Comparison of ENCODE assay signal across 22 cellular contexts in the genomic region with DNA sequence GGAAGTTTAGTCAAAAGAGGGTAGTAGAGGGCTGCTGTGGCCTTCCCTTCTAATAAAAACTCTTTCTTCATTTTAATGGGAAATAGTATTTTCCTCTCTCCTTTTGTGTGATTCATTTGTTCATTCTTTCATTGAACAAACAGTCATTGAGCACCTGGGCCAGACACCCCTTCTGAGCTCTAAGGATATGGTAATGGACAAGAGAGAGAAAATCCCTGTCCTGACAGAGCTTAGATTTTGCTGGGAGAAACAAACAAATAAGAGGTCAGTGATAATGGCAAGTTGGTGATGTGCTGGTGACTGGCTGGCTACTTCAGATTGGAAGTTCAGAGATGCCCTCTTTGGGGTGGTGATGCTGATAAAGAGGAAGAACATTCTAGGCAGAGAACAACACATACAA. TPM values are rescaled to one million over a fixed set of nuclear protein-coding genes. Genes with fewer than 3 reads are reported as not detected.
DNase-seq lines count a peak whose midpoint lies in the region; ATAC-seq and TF ChIP-seq lines count a peak whose summit lies in the region.
"Had no signal": no experiment of that assay in that cellular context is flagged by ENCODE, and none has a peak within 500 bp of the region (broad histone marks: within the 10 kb centered on the region; RNA-seq: fewer than 3 reads in every experiment).

No MANE protein-coding gene starts in this region.

- intact Hi-C loops in natural killer cell (cut with micrococcal nuclease): no loop called here

- peaks cover 51% of the 10 kb centered on the region for H3K36me3 Mint-ChIP-seq in CD4-positive, CD25-positive, alpha-beta regulatory T cell
- H3K36me3 Mint-ChIP-seq in CD8-positive, alpha-beta memory T cell: peaks cover 36 to 58% (median 41%) of the 10 kb centered on the region in 3 donors
- H3K36me3 Mint-ChIP-seq in activated naive CD8-positive, alpha-beta T cell: peaks cover 35% of the 10 kb centered on the region
- H3K36me3 Mint-ChIP-seq in natural killer cell: no peaks in the 10 kb centered on the region

- H3K4me1 Mint-ChIP-seq in CD4-positive, CD25-positive, alpha-beta regulatory T cell: peaks cover 52 to 83% (median 70%) of the 10 kb centered on the region in 4 donors
- peaks cover 79 to 92% (median 90%) of the 10 kb centered on the region in 3 donors for H3K4me1 Mint-ChIP-seq in CD8-positive, alpha-beta memory T cell
- H3K4me1 Mint-ChIP-seq in activated naive CD8-positive, alpha-beta T cell (ENCODE audit: low read depth): peaks cover 79% of the 10 kb centered on the region
- H3K4me1 Mint-ChIP-seq in natural killer cell: peaks cover 73 to 75% of the 10 kb centered on the region in 2 donors

- DNase-seq in CD4-positive, CD25-positive, alpha-beta regulatory T cell: no peak
- no peak for DNase-seq in CD8-positive, alpha-beta memory T cell
- no peak for DNase-seq in natural killer cell
- no peak for DNase-seq in stimulated activated CD4-positive, alpha-beta T cell treated with anti-CD3 and anti-CD28 coated beads, Interleukin-1b, Interleukin-23, amount 100 ng/mL, for 48 hours
- no peak for DNase-seq in NCI-H526 (lab: John Stamatoyannopoulos, UW)
- DNase-seq in DMS 273 (lab: John Stamatoyannopoulos, UW; ENCODE audit: unreplicated experiment): no peak
- DNase-seq: adrenal gland; body of pancreas; DMS 273 treated with DMSO at 0.1 percent for 48 hours; left ventricle myocardium inferior; mesendoderm; MM.1S; NCI-H2081; NCI-H226; small intestine; stimulated activated CD8-positive, alpha-beta memory T cell treated with anti-CD3 and anti-CD28 coated beads, Interleukin-4, amount 100 ng/mL, for 48 hours had no signal

- H3K27me3 Mint-ChIP-seq in CD4-positive, CD25-positive, alpha-beta regulatory T cell: no peaks in the 10 kb centered on the region
- no peaks in the 10 kb centered on the region for H3K27me3 Mint-ChIP-seq in CD8-positive, alpha-beta memory T cell
- H3K27me3 Mint-ChIP-seq in activated naive CD8-positive, alpha-beta T cell: no peaks in the 10 kb centered on the region
- no peaks in the 10 kb centered on the region for H3K27me3 Mint-ChIP-seq in natural killer cell (ENCODE audit: low read depth in 2 of 2)

- peaks cover 65% of the 10 kb centered on the region for H3K4me1 ChIP-seq in CD4-positive, CD25-positive, alpha-beta regulatory T cell (ENCODE audit: control insufficient read depth, insufficient read depth, low read length, poor library complexity, severe bottlenecking)
- peaks cover 76% of the 10 kb centered on the region for H3K4me1 ChIP-seq in CD8-positive, alpha-beta memory T cell (ENCODE audit: insufficient read depth, low read length)
- H3K4me1 ChIP-seq: adrenal gland, BLaER1, body of pancreas, SJSA1 had no signal

- peak overlapping the region in 2 of 3 donors; percentile 71 to 90 for H3K27ac Mint-ChIP-seq in CD4-positive, CD25-positive, alpha-beta regulatory T cell
- H3K27ac Mint-ChIP-seq in CD8-positive, alpha-beta memory T cell: peak overlapping the region; percentile 55 to 96 (median 83)
- peak overlapping the region; percentile 85 for H3K27ac Mint-ChIP-seq in activated naive CD8-positive, alpha-beta T cell
- peak overlapping the region; percentile 29 to 57 for H3K27ac Mint-ChIP-seq in natural killer cell

- no peak for TF ChIP-seq CTCF in natural killer cell (IDR thresholded peaks at IDR 0.05)

- peak overlapping the region in 2 of 4 donors; percentile 12 to 20 for H3K4me3 Mint-ChIP-seq in CD4-positive, CD25-positive, alpha-beta regulatory T cell
- peak overlapping the region in 5 of 7 donors; percentile 1 to 66 (median 42) for H3K4me3 Mint-ChIP-seq in CD8-positive, alpha-beta memory T cell
- no peak overlapping the region for H3K4me3 Mint-ChIP-seq in activated naive CD8-positive, alpha-beta T cell
- H3K4me3 Mint-ChIP-seq in natural killer cell: no peak overlapping the region

- CTCF ChIA-PET in CD8-positive, alpha-beta memory T cell (lab: Charles Lee): interaction anchor here (2.7 kb wide), 1 partner anchor 11 kb away, joined by 7 read pairs; no protein-coding TSS in a partner anchor

- H3K27ac ChIP-seq in CD4-positive, CD25-positive, alpha-beta regulatory T cell (ENCODE audit: insufficient read depth, low read length, poor library complexity, severe bottlenecking): no peak overlapping the region
- no peak overlapping the region for H3K27ac ChIP-seq in CD8-positive, alpha-beta memory T cell (ENCODE audit: low read depth, low read length)
- H3K27ac ChIP-seq: adrenal gland, BLaER1, body of pancreas, KMS-11, left ventricle myocardium inferior, SJSA1 had no signal

- peaks cover 0 to 11% (median 3%) of the 10 kb centered on the region in 7 donors for H3K9me3 Mint-ChIP-seq in CD4-positive, CD25-positive, alpha-beta regulatory T cell
- H3K9me3 Mint-ChIP-seq in CD8-positive, alpha-beta memory T cell: peaks cover 0 to 6% (median 5%) of the 10 kb centered on the region in 5 donors
- peaks cover 5% of the 10 kb centered on the region for H3K9me3 Mint-ChIP-seq in activated naive CD8-positive, alpha-beta T cell (ENCODE audit: low read depth)
- peaks cover 0 to 2% of the 10 kb centered on the region in 2 donors for H3K9me3 Mint-ChIP-seq in natural killer cell

- H3K9me3 ChIP-seq in CD4-positive, CD25-positive, alpha-beta regulatory T cell (ENCODE audit: control insufficient read depth in 2 of 2, low read length in 2 of 2): no peaks in the 10 kb centered on the region
- no peaks in the 10 kb centered on the region for H3K9me3 ChIP-seq in CD8-positive, alpha-beta memory T cell (ENCODE audit: low read length)
- H3K9me3 ChIP-seq: adrenal gland, body of pancreas, left ventricle myocardium inferior, SJSA1, tibial nerve had no signal

- H3K27me3 ChIP-seq in CD4-positive, CD25-positive, alpha-beta regulatory T cell (ENCODE audit: control insufficient read depth, insufficient read depth, low read length): no peaks in the 10 kb centered on the region
- H3K27me3 ChIP-seq in CD8-positive, alpha-beta memory T cell (ENCODE audit: insufficient read depth, low read length, poor library complexity, severe bottlenecking): no peaks in the 10 kb centered on the region
- H3K27me3 ChIP-seq: adrenal gland, BLaER1, body of pancreas, SJSA1, tibial nerve had no signal

- peaks cover 40% of the 10 kb centered on the region for H3K36me3 ChIP-seq in CD4-positive, CD25-positive, alpha-beta regulatory T cell (ENCODE audit: control insufficient read depth, insufficient read depth, low read length)
- no peaks in the 10 kb centered on the region for H3K36me3 ChIP-seq in CD8-positive, alpha-beta memory T cell (ENCODE audit: insufficient read depth, low read length)
- H3K36me3 ChIP-seq: adrenal gland, left ventricle myocardium inferior, SJSA1, tibial nerve had no signal

- no peak overlapping the region for H3K4me3 ChIP-seq in CD4-positive, CD25-positive, alpha-beta regulatory T cell (ENCODE audit: low read depth, low read length)
- H3K4me3 ChIP-seq in CD8-positive, alpha-beta memory T cell (ENCODE audit: low read length): no peak overlapping the region
- H3K4me3 ChIP-seq: adrenal gland, BLaER1, body of pancreas, left ventricle myocardium inferior, SJSA1, tibial nerve had no signal

- POLR2A ChIA-PET in CD8-positive, alpha-beta memory T cell (lab: Charles Lee): no interaction called here

- no peak for ATAC-seq in CD4-positive, CD25-positive, alpha-beta regulatory T cell (ENCODE audit: low read depth in 2 of 2)
- ATAC-seq in natural killer cell: no peak
- ATAC-seq: body of pancreas, Panc1 had no signal

RNA-seq across cellular contexts. Expression of gene CDC14A, which starts 59.3 kb away (rescaled TPM):
- total RNA-seq in CD4-positive, CD25-positive, alpha-beta regulatory T cell: 155 TPM
- 10 to 100 TPM; 33.8 to 40.2 (median 36.3) TPM for polyA plus RNA-seq in CD4-positive, CD25-positive, alpha-beta regulatory T cell
- 10 to 100 TPM; 25.4 to 27.9 TPM for total RNA-seq in CD8-positive, alpha-beta memory T cell
- polyA plus RNA-seq in CD8-positive, alpha-beta memory T cell: 36.4 TPM
- 10 to 100 TPM; 59.6 to 63.8 (median 60.1) TPM for total RNA-seq in natural killer cell

Comparison
In these comparisons a context has a peak if more than half of its experiments do, and no peak if none do; other contexts are left out.
1. H3K4me3 Mint-ChIP-seq: peak in CD8-positive, alpha-beta memory T cell (5 of 7); none in activated naive CD8-positive, alpha-beta T cell (single experiment) and natural killer cell (single experiment).
2. Peak in every context shown above with its lines, with median percentiles within 50 percentile points of each other: H3K27ac Mint-ChIP-seq.